Comparison of ENCODE assay signal across 8 cellular contexts in genomic region chr10:62608189-62608949, GRCh38.
DNase-seq lines count a peak whose midpoint lies in the region; ATAC-seq and TF ChIP-seq lines count a peak whose summit lies in the region.
"Not testable (repeated sequence)": the region's sequence is repeated elsewhere in the genome, so short reads cannot be mapped to it uniquely, and the experiment has no call there.

No MANE protein-coding gene starts in this region.

- H3K9ac ChIP-seq in ES-I3 (ENCODE audit: low read depth, low read length) = peak overlapping the region; percentile 39
- H3K9ac ChIP-seq in HUES64 (ENCODE audit: low read depth, low read length) = not testable (repeated sequence)

- H3K27me3 Mint-ChIP-seq in WTC11 (ENCODE audit: low read depth) = peaks cover 16% of the 10 kb centered on the region
- not testable (repeated sequence) for H3K27me3 Mint-ChIP-seq in neural crest cell (ENCODE audit: low read depth)
- H3K27me3 Mint-ChIP-seq in type B pancreatic cell = peaks cover 16% of the 10 kb centered on the region

- H3K4me3 ChIP-seq in HUES64 (ENCODE audit: low read length) = peak overlapping the region; percentile 43
- peak overlapping the region; percentile 39 for H3K4me3 ChIP-seq in fibroblast of villous mesenchyme (ENCODE audit: low read depth, low read length)

- POLR2A ChIA-PET in WTC11 (lab: Charles Lee) = interaction anchor here (0.6 kb wide), 2 partner anchors 210 to 552 kb away, joined by 3 to 4 read pairs; no protein-coding TSS in a partner anchor

- ATAC-seq in WTC11 = peak; percentile 85
- ATAC-seq in left colon = peak; percentile 66

- H3K36me3 ChIP-seq in ES-I3 (ENCODE audit: insufficient read depth, low read length); HUES64 (ENCODE audit: insufficient read depth, low read length): not testable (repeated sequence)

- H3K4me3 Mint-ChIP-seq in WTC11 (peak overlapping the region; percentile 79), neural crest cell (peak overlapping the region; percentile 85), type B pancreatic cell (peak overlapping the region; percentile 83)

- not testable (repeated sequence) for H3K36me3 Mint-ChIP-seq in WTC11; neural crest cell (ENCODE audit: low read depth); type B pancreatic cell

- H3K27ac Mint-ChIP-seq in WTC11 (peak overlapping the region; percentile 57; the same call in 1 of the 2 replicates), neural crest cell (ENCODE audit: unreplicated experiment) (peak overlapping the region; percentile 65), type B pancreatic cell (peak overlapping the region; percentile 61)

- WGBS in HUES64 = 30% methylated on average over 31 of the region's 34 CpGs

- CTCF ChIA-PET in WTC11 (lab: Charles Lee) = interaction anchor here (0.7 to 4.9 kb wide), 3 partner anchors 12 to 209 kb away, joined by 3 to 99 read pairs (median 3); partner anchors contain the start of gene EGR2

- intact Hi-C loops in left colon (cut with DNase I, micrococcal nuclease) = not testable (repeated sequence)

- H3K4me1 Mint-ChIP-seq in WTC11; type B pancreatic cell (ENCODE audit: unreplicated experiment): not testable (repeated sequence)
- peaks cover 20% of the 10 kb centered on the region for H3K4me1 Mint-ChIP-seq in neural crest cell

- not testable (repeated sequence) for H3K9me3 ChIP-seq in ES-I3 (ENCODE audit: control insufficient read depth, insufficient read depth, low read length); HUES64 (ENCODE audit: insufficient read depth, low read depth, low read length)

- peak; percentile 31 for DNase-seq in NCI-H82 (lab: John Stamatoyannopoulos, UW)
- peak; percentile 69 for DNase-seq in WTC11 (ENCODE audit: low spot score)
- not testable (repeated sequence) for DNase-seq in fibroblast of villous mesenchyme (ENCODE audit: low read depth); type B pancreatic cell (ENCODE audit: extremely low spot score, unreplicated experiment)
- DNase-seq in left colon = peak in 1 of 2 donors; percentile 56
- DNase-seq in neural crest cell (ENCODE audit: low read depth, low spot score) = peak; percentile 44

- TF ChIP-seq CTCF in WTC11 (IDR thresholded peaks at IDR 0.05); fibroblast of villous mesenchyme (IDR thresholded peaks at IDR 0.05; ENCODE audit: insufficient read depth, low read depth, low read length); neural crest cell (conservative IDR thresholded peaks at IDR 0.05); type B pancreatic cell (conservative IDR thresholded peaks at IDR 0.05): not testable (repeated sequence)

- not testable (repeated sequence) for H3K4me1 ChIP-seq in ES-I3 (ENCODE audit: insufficient read depth, low read length); HUES64 (ENCODE audit: insufficient read depth, low read length)

- H3K27ac ChIP-seq in HUES64 (ENCODE audit: low read depth, low read length) = not testable (repeated sequence)

- H3K9me3 Mint-ChIP-seq in WTC11, neural crest cell, type B pancreatic cell: not testable (repeated sequence)

- not testable (repeated sequence) for H3K27me3 ChIP-seq in HUES64 (ENCODE audit: insufficient read depth, low read length)

TF ChIP-seq in WTC11, 78 proteins besides CTCF, POLR2A, EP300 and RAD21:
- TF ChIP-seq SP1 (CRISPR knock-in tag; conservative IDR thresholded peaks at IDR 0.05) = peak; percentile 39
- peak; percentile 46; the same call in 1 of the 2 replicates for TF ChIP-seq FOXP1 (CRISPR knock-in tag; IDR thresholded peaks at IDR 0.05; ENCODE audit: borderline replicate concordance)
- TF ChIP-seq FOXK1 (CRISPR knock-in tag; IDR thresholded peaks at IDR 0.05) = peak; percentile 65
- TF ChIP-seq MAX (CRISPR knock-in tag; IDR thresholded peaks at IDR 0.05) = peak; percentile 52; the same call in 1 of the 2 replicates
- TF ChIP-seq ZNF281 (CRISPR knock-in tag; IDR thresholded peaks at IDR 0.05) = peak; percentile 88
